ENCODE assay signal across 8 cellular contexts in the genomic region with DNA sequence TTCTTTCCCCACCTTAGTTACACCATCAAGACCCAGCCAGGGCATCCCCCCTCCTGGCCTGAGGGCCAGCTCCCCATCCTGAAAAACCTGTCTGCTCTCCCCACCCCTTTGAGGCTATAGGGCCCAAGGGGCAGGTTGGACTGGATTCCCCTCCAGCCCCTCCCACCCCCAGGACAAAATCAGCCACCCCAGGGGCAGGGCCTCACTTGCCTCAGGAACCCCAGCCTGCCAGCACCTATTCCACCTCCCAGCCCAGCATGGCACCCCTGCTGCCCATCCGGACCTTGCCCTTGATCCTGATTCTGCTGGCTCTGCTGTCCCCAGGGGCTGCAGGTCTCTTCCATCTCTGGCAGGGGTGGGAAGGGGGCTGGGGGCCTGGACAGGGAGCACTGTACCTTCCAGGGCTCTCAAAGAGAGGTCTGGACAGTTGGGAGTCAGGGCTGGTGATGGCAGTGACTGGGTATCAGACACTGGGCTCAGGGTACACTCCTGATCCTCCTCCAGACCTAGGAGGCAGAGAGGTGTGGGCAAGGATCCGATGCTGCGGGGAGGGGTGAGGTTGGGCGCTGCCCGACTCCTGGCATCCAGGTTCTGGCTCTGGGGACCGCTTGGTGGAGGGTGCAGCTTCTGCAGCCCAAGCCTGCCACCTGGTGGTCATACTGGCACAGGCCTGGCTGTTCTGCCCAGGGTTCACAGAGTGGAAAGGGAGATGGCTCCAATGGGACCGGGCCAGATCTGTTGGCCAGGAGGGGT. TPM values are rescaled to one million over a fixed set of nuclear protein-coding genes. Genes with fewer than 3 reads are reported as not detected.
DNase-seq lines count a peak whose midpoint lies in the region; ATAC-seq and TF ChIP-seq lines count a peak whose summit lies in the region.

A gene (plus strand): TSS at position 205 of the 753 bp plus-strand sequence. CDS start 53 bp downstream, at position 258.

- H3K4me1 ChIP-seq in OCI-LY1 (ENCODE audit: insufficient read depth, low read length, severe bottlenecking) = no peaks in the 10 kb centered on the region
- no peaks in the 10 kb centered on the region for H3K4me1 ChIP-seq in mucosa of descending colon (ENCODE audit: low read depth)

- no peak within 1 kb of the TSS for H3K27ac ChIP-seq in OCI-LY1 (ENCODE audit: low read depth, low read length, poor library complexity, severe bottlenecking)

- intact Hi-C loops in mucosa of descending colon (cut with DNase I, micrococcal nuclease) = loop anchor here (5.0 to 10.0 kb wide), 2 partner anchors 261 to 264 kb away; no protein-coding TSS in a partner anchor

- H3F3A ChIP-seq in OCI-LY1 (ENCODE audit: insufficient read depth, low read length) = no peaks in the 10 kb centered on the region

- DNase-seq in NCI-H446 (lab: John Stamatoyannopoulos, UW) = peak; percentile 67 to 86
- DNase-seq in NCI-H446 treated with DMSO at 0.1 percent for 48 hours (lab: John Stamatoyannopoulos, UW) = no peak
- peak; percentile 33 for DNase-seq in HS-27A (ENCODE audit: low read depth)
- peak; percentile 71 for DNase-seq in activated CD8-positive, alpha-beta memory T cell treated with anti-CD3 and anti-CD28 coated beads, Interleukin-2, amount 50 U/mL, for 24 hours (ENCODE audit: extremely low read depth)
- peak; percentile 95 for DNase-seq in epidermal melanocyte (ENCODE audit: insufficient read length, low spot score)
- peak; percentile 86 to 95 (median 93) for DNase-seq in mucosa of descending colon
- DNase-seq in stimulated activated CD8-positive, alpha-beta memory T cell treated with anti-CD3 and anti-CD28 coated beads, Interleukin-4, amount 100 ng/mL, for 48 hours = peak; percentile 96

- H3K9me3 ChIP-seq in OCI-LY1 (ENCODE audit: low read length) = no peaks in the 10 kb centered on the region
- H3K9me3 ChIP-seq in mucosa of descending colon = no peaks in the 10 kb centered on the region

- H4K20me1 ChIP-seq in OCI-LY1 (ENCODE audit: insufficient read depth, low read length) = no peaks in the 10 kb centered on the region

- no peak within 1 kb of the TSS for H2AFZ ChIP-seq in OCI-LY1 (ENCODE audit: low read length)

- peaks cover 4% of the 10 kb centered on the region; the same call in 1 of the 2 replicates for H3K27me3 ChIP-seq in OCI-LY1 (ENCODE audit: insufficient read depth, low read length)

- no peak within 1 kb of the TSS for H3K4me3 ChIP-seq in OCI-LY1 (ENCODE audit: low read depth, low read length, poor library complexity, severe bottlenecking)
- no peak within 1 kb of the TSS for H3K4me3 ChIP-seq in mucosa of descending colon

- H3K9me2 ChIP-seq in OCI-LY1 (ENCODE audit: low read depth, low read length) = no peaks in the 10 kb centered on the region

- H3K36me3 ChIP-seq in OCI-LY1 (ENCODE audit: insufficient read depth, low read length) (no peaks in the 10 kb centered on the region), mucosa of descending colon (ENCODE audit: low read depth) (no peaks in the 10 kb centered on the region)

- no peak within 1 kb of the TSS for H3K9ac ChIP-seq in OCI-LY1 (ENCODE audit: low read length)

- H3K4me2 ChIP-seq in OCI-LY1 (ENCODE audit: low read length) = no peak within 1 kb of the TSS

- H3K79me2 ChIP-seq in OCI-LY1 (ENCODE audit: insufficient read depth, low read length) = no peaks in the 10 kb centered on the region

- TF ChIP-seq CTCF in OCI-LY1 (IDR thresholded peaks at IDR 0.05; ENCODE audit: low read length) (peak; percentile 72), mucosa of descending colon (IDR thresholded peaks at IDR 0.05) (peak; percentile 90)

- peak; percentile 97 for ATAC-seq in mucosa of descending colon

RNA-seq across cellular contexts. Expression of the gene that starts here (rescaled TPM):
- not detected for total RNA-seq in mucosa of descending colon

Comparison
In these comparisons a context has a peak if more than half of its experiments do, and no peak if none do; other contexts are left out.
1. Peak in DNase-seq and ATAC-seq in mucosa of descending colon; RNA of the gene not detected or under 1 TPM.